ENCODE assay signal across 7 cellular contexts in genomic region chr7:73005693-73006447, GRCh38. TPM values are rescaled to one million over a fixed set of nuclear protein-coding genes. Genes with fewer than 3 reads are reported as not detected.
DNase-seq lines count a peak whose midpoint lies in the region; ATAC-seq, FAIRE-seq and TF ChIP-seq lines count a peak whose summit lies in the region.
"Not testable (repeated sequence)": the region's sequence is repeated elsewhere in the genome, so short reads cannot be mapped to it uniquely, and the experiment has no call there.

No MANE protein-coding gene starts in this region.

- not testable (repeated sequence) for H2AFZ ChIP-seq in OCI-LY7 (ENCODE audit: low read length)

- BruUV-seq in OCI-LY7 (replicated peaks; lab: Mats Ljungman, UMichigan): not testable (repeated sequence)

- peak; percentile 92 for DNase-seq in OCI-LY7 (ENCODE audit: low spot score)
- peak; percentile 86 for DNase-seq in activated T-cell treated with anti-CD3 and anti-CD28 coated beads for 24 hours (ENCODE audit: low read depth)
- peak; percentile 82 to 93 (median 89) for DNase-seq in right lobe of liver
- peak; percentile 81 for DNase-seq in stimulated activated CD4-positive, alpha-beta T cell treated with anti-CD3 and anti-CD28 coated beads, Interleukin-12 subunit alpha, Interleukin-12 subunit beta, amount 100 ng/mL, for 4 hours

- intact Hi-C loops in OCI-LY7 (cut with micrococcal nuclease; ENCODE audit: unreplicated experiment); right lobe of liver (cut with DNase I): not testable (repeated sequence)

- peak; percentile 78 for ATAC-seq in GM18868 (IDR thresholded peaks at IDR 0.05; ENCODE audit: unreplicated experiment)
- ATAC-seq in HG02884 (IDR thresholded peaks at IDR 0.05; ENCODE audit: unreplicated experiment): peak; percentile 70
- peak; percentile 89 to 95 (median 92) for ATAC-seq in right lobe of liver

- H4K20me1 ChIP-seq in OCI-LY7 (ENCODE audit: insufficient read depth, low read length): not testable (repeated sequence)

- peak; percentile 88 for TF ChIP-seq POLR2A in right lobe of liver (IDR thresholded peaks at IDR 0.05)

- CTCF ChIA-PET in OCI-LY7 (lab: Charles Lee; ENCODE audit: unreplicated experiment): not testable (repeated sequence)

- H3K27ac ChIP-seq in OCI-LY7 (ENCODE audit: low read depth, low read length, poor library complexity, severe bottlenecking): peak overlapping the region; percentile 76
- H3K27ac ChIP-seq in right lobe of liver: peak overlapping the region; percentile 62 to 82 (median 74)

- WGBS in right lobe of liver (ENCODE audit: insufficient coverage, low coverage, low lambda C conversion rate, missing lambda C conversion rate): 0% methylated on average over 22 of the region's 66 CpGs

- POLR2A ChIA-PET in OCI-LY7 (lab: Charles Lee): not testable (repeated sequence)

- H3K36me3 ChIP-seq in OCI-LY7 (ENCODE audit: insufficient read depth, low read length); right lobe of liver: not testable (repeated sequence)

- peak overlapping the region; percentile 39; the same call in 1 of the 2 replicates for H3K4me2 ChIP-seq in OCI-LY7 (ENCODE audit: low read length)

- peak; percentile 96 for FAIRE-seq in endometrium (lab: Jason Lieb, UNC)

- not testable (repeated sequence) for TF ChIP-seq CTCF in OCI-LY7 (conservative IDR thresholded peaks at IDR 0.05; ENCODE audit: low read length); right lobe of liver (IDR thresholded peaks at IDR 0.05)

- not testable (repeated sequence) for H3K4me1 ChIP-seq in OCI-LY7 (ENCODE audit: insufficient read depth, low read length, poor library complexity, severe bottlenecking); right lobe of liver

- H3K27me3 ChIP-seq in right lobe of liver: not testable (repeated sequence)

- H3K79me2 ChIP-seq in OCI-LY7 (ENCODE audit: insufficient read depth, low read depth, low read length): not testable (repeated sequence)

- not testable (repeated sequence) for H3K9me2 ChIP-seq in OCI-LY7 (ENCODE audit: insufficient read depth, low read length)

- not testable (repeated sequence) for H3K9me3 ChIP-seq in OCI-LY7 (ENCODE audit: low read length); right lobe of liver

- H3K4me3 ChIP-seq in OCI-LY7 (ENCODE audit: low read depth, low read length, poor library complexity, severe bottlenecking) (peak overlapping the region; percentile 71), right lobe of liver (peak overlapping the region; percentile 57 to 62 (median 60))

RNA-seq across cellular contexts. Expression of gene SPDYE8, which starts 23.7 kb away (rescaled TPM):
- total RNA-seq in OCI-LY7 (2014; rRNA removed; shearing (Covaris generic)): not detected in 2 replicates
- total RNA-seq in OCI-LY7 (2022): not detected in 2 replicates
- not detected for total RNA-seq in right lobe of liver

RNA-seq across cellular contexts. Expression of gene TRIM74, which starts 36.6 kb away (rescaled TPM):
- total RNA-seq in OCI-LY7 (2014; rRNA removed; shearing (Covaris generic)): 1.4 and 2.4 TPM in 2 replicates
- total RNA-seq in OCI-LY7 (2022) (1.3 and 3.7 TPM in 2 replicates), right lobe of liver (under 1 TPM in 4 of 6 experiments, not detected in 2; 0.35 to 0.88 (median 0.72) TPM)

RNA-seq across cellular contexts. Expression of gene SPDYE11, which starts 51.8 kb away (rescaled TPM):
- total RNA-seq in OCI-LY7 (2014; rRNA removed; shearing (Covaris generic)): not detected in 2 replicates
- not detected in 2 replicates for total RNA-seq in OCI-LY7 (2022)
- total RNA-seq in right lobe of liver: not detected

Comparison
In these comparisons a context has a peak if more than half of its experiments do, and no peak if none do; other contexts are left out.
1. Peak in every context shown above with its lines: DNase-seq, ATAC-seq, H3K4me3 ChIP-seq and H3K27ac ChIP-seq.